In the genomic region with DNA sequence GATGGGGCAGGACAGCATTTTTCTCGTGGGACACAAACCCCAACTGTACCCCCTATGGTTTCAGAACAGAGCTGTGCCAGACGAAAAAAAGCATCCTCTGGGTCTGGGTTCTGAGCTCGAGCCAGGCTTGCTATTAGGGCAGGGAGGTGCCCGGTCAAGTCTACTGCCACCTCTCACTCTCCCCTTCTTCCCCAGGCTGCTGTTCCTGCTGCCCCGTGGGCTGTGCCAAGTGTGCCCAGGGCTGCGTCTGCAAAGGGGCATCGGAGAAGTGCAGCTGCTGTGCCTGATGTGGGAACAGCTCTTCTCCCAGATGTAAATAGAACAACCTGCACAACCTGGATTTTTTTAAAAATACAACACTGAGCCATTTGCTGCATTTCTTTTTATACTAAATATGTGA, we compare ENCODE assay signal across 11 cellular contexts. TPM values are rescaled to one million over a fixed set of nuclear protein-coding genes. Genes with fewer than 3 reads are reported as not detected.
DNase-seq lines count a peak whose midpoint lies in the region; ATAC-seq and TF ChIP-seq lines count a peak whose summit lies in the region.
"Had no signal": no experiment of that assay in that cellular context is flagged by ENCODE, and none has a peak within 500 bp of the region (broad histone marks: within the 10 kb centered on the region; RNA-seq: fewer than 3 reads in every experiment).

No MANE protein-coding gene starts in this region.

- TF ChIP-seq EP300 in suprapubic skin (IDR thresholded peaks at IDR 0.05), result no peak

- no peak for DNase-seq in activated CD4-positive, alpha-beta T cell treated with anti-CD3 and anti-CD28 coated beads for 36 hours
- no peak for DNase-seq in activated CD4-positive, alpha-beta T cell treated with anti-CD3 and anti-CD28 coated beads for 48 hours
- DNase-seq in breast epithelium (ENCODE audit: low spot score in 2 of 2) (no peak), left lobe of liver (ENCODE audit: low spot score) (no peak), suprapubic skin (ENCODE audit: low spot score in 2 of 2) (no peak), SKM-1 treated with dmso at 0.1 percent for 144 hours (lab: John Stamatoyannopoulos, UW; ENCODE audit: unreplicated experiment) (no peak)
- DNase-seq: NCI-H1092 treated with DMSO at 0.1 percent for 48 hours had no signal

- H3K36me3 Mint-ChIP-seq in activated CD4-positive, alpha-beta T cell treated with anti-CD3 and anti-CD28 coated beads for 36 hours (ENCODE audit: low read depth), result no peaks in the 10 kb centered on the region

- peaks cover 14% of the 10 kb centered on the region for H3K4me1 Mint-ChIP-seq in activated CD4-positive, alpha-beta T cell treated with anti-CD3 and anti-CD28 coated beads for 36 hours

- peaks cover 37% of the 10 kb centered on the region for H3K27me3 Mint-ChIP-seq in activated CD4-positive, alpha-beta T cell treated with anti-CD3 and anti-CD28 coated beads for 36 hours

- peak overlapping the region; percentile 71 for H3K4me3 Mint-ChIP-seq in activated CD4-positive, alpha-beta T cell treated with anti-CD3 and anti-CD28 coated beads for 36 hours

- no peaks in the 10 kb centered on the region for H3K9me3 ChIP-seq in breast epithelium
- H3K9me3 ChIP-seq in suprapubic skin, result no peaks in the 10 kb centered on the region

- H3K27ac ChIP-seq in breast epithelium (peak overlapping the region; percentile 87 to 97), suprapubic skin (peak overlapping the region; percentile 90)

- TF ChIP-seq CTCF in breast epithelium (IDR thresholded peaks at IDR 0.05) (no peak), suprapubic skin (IDR thresholded peaks at IDR 0.05) (no peak)

- POLR2A ChIA-PET in activated CD4-positive, alpha-beta T cell treated with anti-CD3 and anti-CD28 coated beads for 36 hours (lab: Charles Lee), result interaction anchor here (3.0 kb wide), 1 partner anchor 18 kb away, joined by 31 read pairs; a partner anchor contains a TSS

- WGBS in suprapubic skin, result 38% methylated on average over 6 of the region's 7 CpGs

- CTCF ChIA-PET in activated CD4-positive, alpha-beta T cell treated with anti-CD3 and anti-CD28 coated beads for 36 hours (lab: Charles Lee), result interaction anchor here (0.6 to 0.7 kb wide), 2 partner anchors 37 to 283 kb away, joined by 3 to 5 read pairs; no protein-coding TSS in a partner anchor

- H3K27me3 ChIP-seq in breast epithelium (no peaks in the 10 kb centered on the region), suprapubic skin (no peaks in the 10 kb centered on the region)

- no peaks in the 10 kb centered on the region for H3K9me3 Mint-ChIP-seq in activated CD4-positive, alpha-beta T cell treated with anti-CD3 and anti-CD28 coated beads for 36 hours (ENCODE audit: low read depth)

- no peaks in the 10 kb centered on the region for H3K36me3 ChIP-seq in breast epithelium
- no peaks in the 10 kb centered on the region for H3K36me3 ChIP-seq in suprapubic skin

- TF ChIP-seq POLR2A in breast epithelium (IDR thresholded peaks at IDR 0.05) (no peak), suprapubic skin (IDR thresholded peaks at IDR 0.05) (no peak)

- no peak for ATAC-seq in activated CD4-positive, alpha-beta T cell treated with anti-CD3 and anti-CD28 coated beads for 36 hours
- peak; percentile 3 for ATAC-seq in left lobe of liver
- no peak for ATAC-seq in GM21619 (IDR thresholded peaks at IDR 0.05; ENCODE audit: unreplicated experiment)
- ATAC-seq in GM18870 (IDR thresholded peaks at IDR 0.05; ENCODE audit: unreplicated experiment), result no peak

- H3K4me3 ChIP-seq in breast epithelium (peak overlapping the region; percentile 50 to 73 (median 72)), suprapubic skin (peak overlapping the region; percentile 62)

- H3K4me1 ChIP-seq in breast epithelium, result no peaks in the 10 kb centered on the region
- H3K4me1 ChIP-seq in suprapubic skin, result peaks cover 31% of the 10 kb centered on the region

- no peak overlapping the region for H3K27ac Mint-ChIP-seq in activated CD4-positive, alpha-beta T cell treated with anti-CD3 and anti-CD28 coated beads for 36 hours

- intact Hi-C loops in activated CD4-positive, alpha-beta T cell treated with anti-CD3 and anti-CD28 coated beads for 36 hours (cut with DNase I, micrococcal nuclease), result no loop called here
- intact Hi-C loops in breast epithelium (cut with DNase I; ENCODE audit: low total_unique reads), result no loop called here

RNA-seq across cellular contexts. Expression of a gene that starts 1.1 kb away (rescaled TPM):
- 100 to 1,000 TPM in 1 of 2 experiments, 10 to 100 TPM in 1; 61.1 to 108 TPM for total RNA-seq in activated CD4-positive, alpha-beta T cell treated with anti-CD3 and anti-CD28 coated beads for 36 hours
- total RNA-seq in breast epithelium, result 100 to 1,000 TPM; 284 to 698 (median 513) TPM
- 1,576 TPM for total RNA-seq in left lobe of liver
- total RNA-seq in suprapubic skin, result 1,000 to 10,000 TPM in 1 of 4 donors, 100 to 1,000 TPM in 3; 454 to 1,259 (median 584) TPM

RNA-seq across cellular contexts. Expression of a gene that starts 5.8 kb away (rescaled TPM):
- not detected for total RNA-seq in activated CD4-positive, alpha-beta T cell treated with anti-CD3 and anti-CD28 coated beads for 36 hours
- total RNA-seq in breast epithelium, result 100 to 1,000 TPM in 1 of 3 donors, 10 to 100 TPM in 2; 42.9 to 120 (median 46.0) TPM
- total RNA-seq in left lobe of liver, result 546 TPM
- total RNA-seq in suprapubic skin, result 10 to 100 TPM; 13.6 to 41.7 (median 20.5) TPM
- total RNA-seq: myocyte had no signal

RNA-seq across cellular contexts. Expression of a gene that starts 11.8 kb away (rescaled TPM):
- total RNA-seq in activated CD4-positive, alpha-beta T cell treated with anti-CD3 and anti-CD28 coated beads for 36 hours, result 1 to 10 TPM in 1 of 2 experiments, under 1 TPM in 1; 0.74 to 1.1 TPM
- total RNA-seq in breast epithelium (100 to 1,000 TPM in 2 of 3 donors, 10 to 100 TPM in 1; 97.8 to 672 (median 130) TPM), left lobe of liver (141 TPM), suprapubic skin (10 to 100 TPM in 3 of 4 donors, 1 to 10 TPM in 1; 5.2 to 93.7 (median 29.4) TPM)
- total RNA-seq: A673, myocyte had no signal

RNA-seq across cellular contexts. Expression of a gene that starts 18.3 kb away (rescaled TPM):
- total RNA-seq in activated CD4-positive, alpha-beta T cell treated with anti-CD3 and anti-CD28 coated beads for 36 hours, result 100 to 1,000 TPM; 114 to 380 TPM
- total RNA-seq in breast epithelium, result 100 to 1,000 TPM; 352 to 543 (median 428) TPM
- total RNA-seq in left lobe of liver, result 3,908 TPM
- total RNA-seq in suprapubic skin, result 1,000 to 10,000 TPM in 1 of 4 donors, 100 to 1,000 TPM in 3; 375 to 1,014 (median 463) TPM

RNA-seq across cellular contexts. Expression of a gene that starts 25.0 kb away (rescaled TPM):
- total RNA-seq in activated CD4-positive, alpha-beta T cell treated with anti-CD3 and anti-CD28 coated beads for 36 hours, result not detected
- total RNA-seq in breast epithelium, result not detected
- 2.7 TPM for total RNA-seq in left lobe of liver
- not detected for total RNA-seq in suprapubic skin
- total RNA-seq: A673, myocyte had no signal

Comparison
In these comparisons a context has a peak if more than half of its experiments do, and no peak if none do; other contexts are left out.
1. RNA of a gene that starts 5.8 kb away (total RNA-seq): 546 TPM in left lobe of liver (single experiment), 42.9 to 120 TPM in breast epithelium and 13.6 to 41.7 TPM in suprapubic skin; not detected in activated CD4-positive, alpha-beta T cell treated with anti-CD3 and anti-CD28 coated beads for 36 hours; every median in the first group is over 10 times any median in the second.